In the genomic region with DNA sequence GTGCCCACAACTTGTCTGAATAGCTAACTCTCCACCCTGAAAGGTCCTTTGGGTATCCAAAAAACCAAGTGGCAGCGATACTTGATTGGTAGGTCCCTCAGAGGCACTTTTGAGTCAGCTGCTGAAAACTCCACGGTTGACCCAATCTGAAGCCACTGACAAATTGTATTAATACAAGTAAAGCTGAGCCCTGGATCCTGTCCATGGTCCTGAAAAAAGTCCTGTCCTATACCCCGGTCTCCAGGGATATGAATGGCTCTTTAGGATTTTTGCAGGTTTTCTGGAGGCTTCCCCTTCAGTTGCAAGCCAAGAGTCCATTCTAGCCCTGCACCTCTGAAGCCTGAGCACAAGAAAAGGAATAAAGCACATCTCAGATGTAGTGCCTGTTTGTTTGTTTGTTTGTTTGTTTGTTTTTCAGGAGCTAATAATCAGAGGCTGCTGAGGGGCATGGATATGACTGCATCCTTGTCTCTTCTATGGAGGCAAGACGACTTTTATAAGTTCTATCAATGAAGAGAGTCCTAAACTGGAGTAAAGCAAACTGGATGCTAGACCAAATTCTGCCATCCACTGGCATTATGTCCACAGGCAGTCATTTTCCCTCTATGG, we compare ENCODE assay signal across 8 cellular contexts. TPM values are rescaled to one million over a fixed set of nuclear protein-coding genes. Genes with fewer than 3 reads are reported as not detected.
A peak's percentile ranks its signal among the peaks of the same experiment; 100 is the strongest.
DNase-seq lines count a peak whose midpoint lies in the region; ATAC-seq and TF ChIP-seq lines count a peak whose summit lies in the region.

No MANE protein-coding gene starts in this region.

- peaks cover 4% of the 10 kb centered on the region for H3K4me1 ChIP-seq in testis

- no peak for TF ChIP-seq CTCF in fibroblast of mammary gland (conservative IDR thresholded peaks at IDR 0.05; ENCODE audit: control insufficient read depth, insufficient read depth, low read depth, low read length)
- TF ChIP-seq CTCF in testis (IDR thresholded peaks at IDR 0.05) = no peak

- no peak overlapping the region for H3K27ac ChIP-seq in testis

- H3K27me3 ChIP-seq in testis = no peaks in the 10 kb centered on the region

- no peak for TF ChIP-seq POLR2A in testis (IDR thresholded peaks at IDR 0.05)

- WGBS in testis, 2 donors = 12 to 18% methylated on average over 4 of the region's 4 CpGs

- H3K9me3 ChIP-seq in testis = no peaks in the 10 kb centered on the region

- DNase-seq in stimulated activated CD4-positive, alpha-beta T cell treated with anti-CD3 and anti-CD28 coated beads, Interleukin-1b, Interleukin-23, amount 100 ng/mL, for 48 hours = peak; percentile 25
- DNase-seq in stimulated activated CD4-positive, alpha-beta T cell treated with anti-CD3 and anti-CD28 coated beads, Interleukin-12 subunit alpha, Interleukin-12 subunit beta, amount 100 ng/mL, for 4 hours = no peak
- DNase-seq in RPMI8226 = peak; percentile 72
- peak; percentile 63 for DNase-seq in fibroblast of mammary gland (ENCODE audit: low read depth)
- peak; percentile 72 for DNase-seq in testis
- DNase-seq in anterior cingulate cortex (lab: John Stamatoyannopoulos, UW) = no peak
- DNase-seq in stimulated activated naive CD4-positive, alpha-beta T cell treated with Interleukin-2 at 50 U/mL for 16 hours (lab: John Stamatoyannopoulos, UW) = no peak

- intact Hi-C loops in testis (cut with DNase I; ENCODE audit: low total_unique reads) = no loop called here

- no peak for ATAC-seq in GM19397 (IDR thresholded peaks at IDR 0.05; ENCODE audit: unreplicated experiment)

- H3K4me3 ChIP-seq in fibroblast of mammary gland (ENCODE audit: control insufficient read depth, low read depth, low read length) (no peak overlapping the region), testis (no peak overlapping the region)

- no peaks in the 10 kb centered on the region for H3K36me3 ChIP-seq in testis (ENCODE audit: low read depth, missing control alignments)

RNA-seq across cellular contexts. Expression of gene SLC12A5, which starts 1.7 kb away (rescaled TPM):
- total RNA-seq in testis = 1 to 10 TPM; 5.5 to 9.2 TPM
- 15.5 TPM for polyA plus RNA-seq in testis (ENCODE audit: insufficient read depth, low read depth, low replicate concordance)

RNA-seq across cellular contexts. Expression of gene MMP9, which starts 18.6 kb away (rescaled TPM):
- total RNA-seq in testis = under 1 TPM; 0.39 to 0.56 TPM
- polyA plus RNA-seq in testis (ENCODE audit: insufficient read depth, low read depth, low replicate concordance) = 10.0 TPM

RNA-seq across cellular contexts. Expression of gene ZNF335, which starts 55.3 kb away (rescaled TPM):
- 10 to 100 TPM; 50.5 to 53.5 TPM for total RNA-seq in testis
- polyA plus RNA-seq in testis (ENCODE audit: insufficient read depth, low read depth, low replicate concordance) = 25.3 TPM

Comparison
In these comparisons a context has a peak if more than half of its experiments do, and no peak if none do; other contexts are left out.
1. DNase-seq: peak in stimulated activated CD4-positive, alpha-beta T cell treated with anti-CD3 and anti-CD28 coated beads, Interleukin-1b, Interleukin-23, amount 100 ng/mL, for 48 hours (single experiment), RPMI8226 (single experiment), fibroblast of mammary gland (single experiment) and testis (single experiment); none in stimulated activated CD4-positive, alpha-beta T cell treated with anti-CD3 and anti-CD28 coated beads, Interleukin-12 subunit alpha, Interleukin-12 subunit beta, amount 100 ng/mL, for 4 hours (single experiment), anterior cingulate cortex (0 of 58) and stimulated activated naive CD4-positive, alpha-beta T cell treated with Interleukin-2 at 50 U/mL for 16 hours (single experiment).